19 cellular contexts compared by ENCODE assay signal in genomic region chr9:134698111-134698510, GRCh38. TPM values are rescaled to one million over a fixed set of nuclear protein-coding genes. Genes with fewer than 3 reads are reported as not detected.
DNase-seq lines count a peak whose midpoint lies in the region; ATAC-seq and TF ChIP-seq lines count a peak whose summit lies in the region.
"Had no signal": no experiment of that assay in that cellular context is flagged by ENCODE, and none has a peak within 500 bp of the region (broad histone marks: within the 10 kb centered on the region; RNA-seq: fewer than 3 reads in every experiment).

No MANE protein-coding gene starts in this region.

- no peaks in the 10 kb centered on the region for H4K20me1 ChIP-seq in PC-3 (ENCODE audit: low read length)

- no peak overlapping the region for H3K9ac ChIP-seq in PC-3 (ENCODE audit: low read length)

- no peak for TF ChIP-seq CTCF in A673 (conservative IDR thresholded peaks at IDR 0.05; ENCODE audit: low read depth, low read length)
- no peak for TF ChIP-seq CTCF in PC-3 (conservative IDR thresholded peaks at IDR 0.05; ENCODE audit: low read depth, low read length)
- no peak for TF ChIP-seq CTCF in psoas muscle (IDR thresholded peaks at IDR 0.05)

- POLR2A ChIA-PET in A673 (lab: Charles Lee; ENCODE audit: low non-redundant PET) (no interaction called here), PC-3 (lab: Charles Lee; ENCODE audit: unreplicated experiment) (no interaction called here)

- H3K27ac ChIP-seq in A673 (ENCODE audit: low read depth, low read length, poor library complexity, severe bottlenecking) = peak overlapping the region; percentile 31
- H3K27ac ChIP-seq in PC-3 (ENCODE audit: low read length) = no peak overlapping the region
- no peak overlapping the region for H3K27ac ChIP-seq in psoas muscle
- H3K27ac ChIP-seq: C4-2B, lower lobe of right lung, spleen, thoracic aorta had no signal

- intact Hi-C loops in A673 (cut with micrococcal nuclease; ENCODE audit: unreplicated experiment) (loop anchor here (5.0 to 10.0 kb wide), 2 partner anchors 39 to 717 kb away; no protein-coding TSS in a partner anchor), PC-3 (cut with micrococcal nuclease) (no loop called here), psoas muscle (cut with DNase I) (loop anchor here (2.0 to 5.0 kb wide), 3 partner anchors 39 to 285 kb away; no protein-coding TSS in a partner anchor)

- no peaks in the 10 kb centered on the region for H3F3A ChIP-seq in PC-3 (ENCODE audit: low read length, unreplicated experiment)

- WGBS in psoas muscle, 3 donors = 44 to 55% (median 47%) methylated on average over 5 of the region's 5 CpGs

- H3K4me2 ChIP-seq in PC-3 (ENCODE audit: low read length) = no peak overlapping the region

- DNase-seq in A673 (ENCODE audit: low spot score) (no peak), PC-3 (no peak), glomerular visceral epithelial cell (ENCODE audit: extremely low spot score) (peak; percentile 24), psoas muscle (peak; percentile 6 to 42), hepatic stellate cell (ENCODE audit: low spot score) (no peak), DMS153 treated with DMSO at 0.1 percent for 48 hours (lab: John Stamatoyannopoulos, UW; ENCODE audit: unreplicated experiment) (no peak)
- DNase-seq in stimulated activated CD8-positive, alpha-beta memory T cell treated with anti-CD3 and anti-CD28 coated beads, Interleukin-4, amount 100 ng/mL, for 48 hours = no peak
- DNase-seq: central memory CD4-positive, alpha-beta T cell; occipital lobe had no signal

- H3K4me3 ChIP-seq in A673 (ENCODE audit: low read depth, low read length, poor library complexity, severe bottlenecking) (no peak overlapping the region), PC-3 (ENCODE audit: low read length) (no peak overlapping the region), psoas muscle (no peak overlapping the region)
- H3K4me3 ChIP-seq: esophagus muscularis mucosa, HAP-1, heart left ventricle, lower lobe of right lung, mucosa of descending colon, spleen, thoracic aorta, uterus had no signal

- H3K9me3 ChIP-seq in A673 (ENCODE audit: low read depth, low read length, poor library complexity, severe bottlenecking) (no peaks in the 10 kb centered on the region), PC-3 (ENCODE audit: low read length) (no peaks in the 10 kb centered on the region), psoas muscle (no peaks in the 10 kb centered on the region)
- H3K9me3 ChIP-seq: esophagus muscularis mucosa, HAP-1, heart left ventricle, lower lobe of right lung, mucosa of descending colon, spleen, thoracic aorta, uterus had no signal

- CTCF ChIA-PET in A673 (lab: Charles Lee) = interaction anchor here (0.6 to 1.0 kb wide), 3 partner anchors 9 to 202 kb away, joined by 3 read pairs; no protein-coding TSS in a partner anchor
- CTCF ChIA-PET in PC-3 (lab: Charles Lee) = no interaction called here

- BruUV-seq in A673 (replicated peaks; lab: Mats Ljungman, UMichigan) = no TSS peak
- BruUV-seq in PC-3 (replicated peaks; lab: Mats Ljungman, UMichigan) = no TSS peak

- H3K36me3 ChIP-seq in A673 (ENCODE audit: insufficient read depth, low read length, poor library complexity, severe bottlenecking) (peaks cover 3% of the 10 kb centered on the region), PC-3 (ENCODE audit: low read depth, low read length) (no peaks in the 10 kb centered on the region; the same call in 1 of the 2 replicates), psoas muscle (ENCODE audit: insufficient read depth in 1 of 2, low read depth in 1 of 2) (no peaks in the 10 kb centered on the region)
- H3K36me3 ChIP-seq: HAP-1, uterus had no signal

- no peak overlapping the region for H2AFZ ChIP-seq in PC-3 (ENCODE audit: low read length)

- H3K9me2 ChIP-seq in PC-3 (replicated peaks; ENCODE audit: low read length) = no peaks in the 10 kb centered on the region

- H3K27me3 ChIP-seq in A673 (replicated peaks; ENCODE audit: insufficient read depth, low read depth, low read length, poor library complexity) (no peaks in the 10 kb centered on the region), PC-3 (ENCODE audit: low read length) (no peaks in the 10 kb centered on the region), psoas muscle (ENCODE audit: insufficient read depth in 3 of 3, low read length in 2 of 3) (peaks cover 0 to 23% (median 9%) of the 10 kb centered on the region in 3 donors)
- H3K27me3 ChIP-seq: esophagus muscularis mucosa, heart left ventricle, uterus had no signal

- H3K4me1 ChIP-seq in A673 (ENCODE audit: insufficient read depth, low read length, poor library complexity, severe bottlenecking) (no peaks in the 10 kb centered on the region), PC-3 (ENCODE audit: insufficient read depth, low read length) (no peaks in the 10 kb centered on the region), psoas muscle (no peaks in the 10 kb centered on the region)
- H3K4me1 ChIP-seq: HAP-1 had no signal

- ATAC-seq in PC-3 (peak; percentile 15; the same call in 1 of the 2 replicates), psoas muscle (peak in 1 of 4 donors; percentile 17), GM18870 (IDR thresholded peaks at IDR 0.05; ENCODE audit: unreplicated experiment) (no peak)

- H3K79me2 ChIP-seq in PC-3 (ENCODE audit: low read length) = no peaks in the 10 kb centered on the region

RNA-seq across cellular contexts. Expression of gene COL5A1, which starts 56.5 kb away (rescaled TPM):
- total RNA-seq in A673 (2021) = 33.6 and 37.6 TPM in 2 replicates
- 10.6 and 15.4 TPM in 2 replicates for total RNA-seq in PC-3 (2014; rRNA removed)
- 10 to 100 TPM in 1 of 4 donors, 1 to 10 TPM in 3; 3.4 to 11.3 (median 4.7) TPM for total RNA-seq in psoas muscle
- polyA plus RNA-seq in psoas muscle = 1 to 10 TPM; 1.7 to 2.8 (median 2.6) TPM

Comparison
In these comparisons a context has a peak if more than half of its experiments do, and no peak if none do; other contexts are left out.
1. DNase-seq: peak in glomerular visceral epithelial cell (single experiment) and psoas muscle (2 of 2); none in A673 (single experiment), PC-3 (single experiment), hepatic stellate cell (single experiment), DMS153 treated with DMSO at 0.1 percent for 48 hours (single experiment) and stimulated activated CD8-positive, alpha-beta memory T cell treated with anti-CD3 and anti-CD28 coated beads, Interleukin-4, amount 100 ng/mL, for 48 hours (single experiment).